ENCODE assay signal across 12 cellular contexts in genomic region chr20:32463642-32464400, GRCh38.
A peak's percentile ranks its signal among the peaks of the same experiment; 100 is the strongest.
DNase-seq lines count a peak whose midpoint lies in the region; ATAC-seq and TF ChIP-seq lines count a peak whose summit lies in the region.
"Had no signal": no experiment of that assay in that cellular context is flagged by ENCODE, and none has a peak within 500 bp of the region (broad histone marks: within the 10 kb centered on the region; RNA-seq: fewer than 3 reads in every experiment).

No MANE protein-coding gene starts in this region.

- H3K27ac Mint-ChIP-seq in glutamatergic neuron (ENCODE audit: unreplicated experiment), result peak overlapping the region; percentile 12
- H3K27ac Mint-ChIP-seq in nephron, result peak overlapping the region in 2 of 3 experiments; percentile 53 to 72
- no peak overlapping the region for H3K27ac Mint-ChIP-seq in type B pancreatic cell

- peaks cover 15% of the 10 kb centered on the region for H3K27me3 Mint-ChIP-seq in glutamatergic neuron (ENCODE audit: unreplicated experiment)
- no peaks in the 10 kb centered on the region for H3K27me3 Mint-ChIP-seq in nephron (ENCODE audit: low read depth)
- H3K27me3 Mint-ChIP-seq in type B pancreatic cell, result no peaks in the 10 kb centered on the region

- DNase-seq in NCI-H1092 treated with DMSO at 0.1 percent for 48 hours (lab: John Stamatoyannopoulos, UW) (peak; percentile 27), NCI-H1092 (lab: John Stamatoyannopoulos, UW) (no peak), glutamatergic neuron (peak; percentile 92), type B pancreatic cell (ENCODE audit: extremely low spot score, unreplicated experiment) (no peak), HuH-7.5 (ENCODE audit: low spot score) (no peak), ACHN (no peak)
- DNase-seq: activated CD4-positive, alpha-beta T cell treated with anti-CD3 and anti-CD28 coated beads for 48 hours; DND-41; effector memory CD4-positive, alpha-beta T cell; NCI-H510A treated with DMSO at 0.1 percent for 48 hours had no signal

- ATAC-seq in HG03108 (IDR thresholded peaks at IDR 0.05; ENCODE audit: unreplicated experiment), result no peak

- no peak overlapping the region for H3K4me3 Mint-ChIP-seq in glutamatergic neuron (ENCODE audit: unreplicated experiment)
- H3K4me3 Mint-ChIP-seq in nephron, result no peak overlapping the region
- peak overlapping the region; percentile 14 for H3K4me3 Mint-ChIP-seq in type B pancreatic cell

- TF ChIP-seq CTCF in glutamatergic neuron (IDR thresholded peaks at IDR 0.05; ENCODE audit: partially characterized antibody, unreplicated experiment) (no peak), nephron (IDR thresholded peaks at IDR 0.05; ENCODE audit: unreplicated experiment in 3 of 3) (no peak), type B pancreatic cell (conservative IDR thresholded peaks at IDR 0.05) (peak; percentile 21)

- H3K36me3 Mint-ChIP-seq in glutamatergic neuron (ENCODE audit: unreplicated experiment) (peaks cover 6% of the 10 kb centered on the region), nephron (ENCODE audit: low read depth) (no peaks in the 10 kb centered on the region), type B pancreatic cell (peaks cover 3% of the 10 kb centered on the region)

- H3K9me3 Mint-ChIP-seq in glutamatergic neuron (ENCODE audit: unreplicated experiment) (peaks cover 13% of the 10 kb centered on the region), nephron (no peaks in the 10 kb centered on the region), type B pancreatic cell (no peaks in the 10 kb centered on the region)

- peaks cover 22% of the 10 kb centered on the region for H3K4me1 Mint-ChIP-seq in glutamatergic neuron (ENCODE audit: low read depth, unreplicated experiment)
- peaks cover 17% of the 10 kb centered on the region for H3K4me1 Mint-ChIP-seq in nephron
- peaks cover 20% of the 10 kb centered on the region for H3K4me1 Mint-ChIP-seq in type B pancreatic cell (ENCODE audit: unreplicated experiment)

- in situ Hi-C loops in ACHN (cut with HindIII; ENCODE audit: low pct_ligation_motif_present, low pct_unique_long_range_greater_than_20kb, low sequenced_read_pairs), result no loop called here

Comparison
In these comparisons a context has a peak if more than half of its experiments do, and no peak if none do; other contexts are left out.
1. DNase-seq: peak in NCI-H1092 treated with DMSO at 0.1 percent for 48 hours (single experiment) and glutamatergic neuron (single experiment); none in NCI-H1092 (single experiment), type B pancreatic cell (single experiment), HuH-7.5 (single experiment) and ACHN (single experiment).